In the genomic region with DNA sequence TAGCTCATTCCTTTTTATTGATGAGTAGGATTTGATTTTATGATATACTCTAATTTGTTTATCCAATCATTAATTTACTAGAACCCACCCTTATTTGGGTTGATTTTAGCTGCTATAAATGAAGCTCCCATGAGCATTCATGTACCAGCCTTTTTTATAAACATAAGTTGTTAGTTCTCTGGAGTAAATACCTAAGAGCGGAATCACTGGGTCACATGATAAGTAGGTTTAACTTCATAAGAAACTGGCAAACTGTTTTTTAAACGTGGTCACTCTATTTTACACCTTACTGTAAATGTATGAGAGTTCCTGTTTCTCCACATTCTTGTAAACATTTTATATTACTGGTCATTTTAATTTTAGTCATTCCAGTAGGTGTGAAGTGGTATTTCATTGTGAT, we compare ENCODE assay signal across 21 cellular contexts.
DNase-seq lines count a peak whose midpoint lies in the region; ATAC-seq, FAIRE-seq and TF ChIP-seq lines count a peak whose summit lies in the region.
"Had no signal": no experiment of that assay in that cellular context is flagged by ENCODE, and none has a peak within 500 bp of the region (broad histone marks: within the 10 kb centered on the region; RNA-seq: fewer than 3 reads in every experiment).

No MANE protein-coding gene starts in this region.

- TF ChIP-seq RAD21 in SK-N-SH (IDR thresholded peaks at IDR 0.05; ENCODE audit: low read length) (no peak), K562 (CRISPR knock-in tag; conservative IDR thresholded peaks at IDR 0.05 in 1 of 2, IDR thresholded peaks at IDR 0.05 in 1 of 2) (no peak), HepG2 (CRISPR knock-in tag; IDR thresholded peaks at IDR 0.05) (no peak)

- no peak overlapping the region for H3K9ac ChIP-seq in SK-N-SH
- H3K9ac ChIP-seq in K562 (ENCODE audit: insufficient read depth in 1 of 2, low read depth in 2 of 2, low read length in 2 of 2), result no peak overlapping the region
- H3K9ac ChIP-seq in HepG2 (ENCODE audit: insufficient read depth, low read depth, low read length), result no peak overlapping the region

- no peak overlapping the region for H3K27ac ChIP-seq in SK-N-SH (ENCODE audit: low read depth in 2 of 2, low read length in 1 of 2)
- H3K27ac ChIP-seq in K562 (ENCODE audit: extremely low read depth, low read depth, low read length), result no peak overlapping the region
- no peak overlapping the region for H3K27ac ChIP-seq in upper lobe of right lung
- no peak overlapping the region for H3K27ac ChIP-seq in left lung
- no peak overlapping the region for H3K27ac ChIP-seq in HepG2 (ENCODE audit: extremely low read length, insufficient read depth, low read length)
- H3K27ac ChIP-seq: 22Rv1 had no signal

- H4K20me1 ChIP-seq in SK-N-SH (ENCODE audit: insufficient read depth) (no peaks in the 10 kb centered on the region), K562 (replicated peaks; ENCODE audit: control insufficient read depth, insufficient read depth, low read length) (no peaks in the 10 kb centered on the region), HepG2 (ENCODE audit: insufficient read depth, low read length) (no peaks in the 10 kb centered on the region; the same call in 1 of the 2 replicates)

- POLR2A ChIA-PET in SK-N-SH (lab: Yijun Ruan, JAX), result no interaction called here
- POLR2A ChIA-PET in K562 (lab: Yijun Ruan, JAX), result no interaction called here
- POLR2A ChIA-PET in activated CD4-positive, alpha-beta memory T cell treated with anti-CD3 and anti-CD28 coated beads for 36 hours (lab: Charles Lee), result no interaction called here
- POLR2A ChIA-PET in HepG2 (lab: Yijun Ruan, JAX), result no interaction called here

- H3K36me3 Mint-ChIP-seq in activated CD4-positive, alpha-beta memory T cell treated with anti-CD3 and anti-CD28 coated beads for 36 hours, result no peaks in the 10 kb centered on the region
- H3K36me3 Mint-ChIP-seq: CD14-positive monocyte had no signal

- no peak overlapping the region for H3K4me3 Mint-ChIP-seq in activated CD4-positive, alpha-beta memory T cell treated with anti-CD3 and anti-CD28 coated beads for 36 hours
- H3K4me3 Mint-ChIP-seq: CD14-positive monocyte, H9 had no signal

- TF ChIP-seq CTCF in SK-N-SH (IDR thresholded peaks at IDR 0.05) (no peak), K562 (IDR thresholded peaks at IDR 0.05 in 2 of 3, conservative IDR thresholded peaks at IDR 0.05 in 1 of 3; ENCODE audit: insufficient read depth in 2 of 3, low read depth in 1 of 3, low read length in 3 of 3) (no peak), fibroblast of villous mesenchyme (IDR thresholded peaks at IDR 0.05; ENCODE audit: insufficient read depth, low read depth, low read length) (no peak), upper lobe of right lung (IDR thresholded peaks at IDR 0.05) (no peak), left lung (IDR thresholded peaks at IDR 0.05) (no peak), HepG2 (CRISPR knock-in tag; IDR thresholded peaks at IDR 0.05) (no peak)

- TF ChIP-seq EP300 in SK-N-SH (IDR thresholded peaks at IDR 0.05; ENCODE audit: borderline replicate concordance in 1 of 2, low read depth in 1 of 2, low read length in 1 of 2) (no peak), K562 (IDR thresholded peaks at IDR 0.05; ENCODE audit: low read length) (no peak), HepG2 (IDR thresholded peaks at IDR 0.05; ENCODE audit: low read depth in 2 of 2, low read length in 2 of 2) (no peak), HepG2 (CRISPR knock-in tag; IDR thresholded peaks at IDR 0.05; ENCODE audit: borderline replicate concordance) (no peak)

- no peak for FAIRE-seq in K562 (lab: Jason Lieb, UNC)
- FAIRE-seq in HepG2 (lab: Jason Lieb, UNC), result no peak

- intact Hi-C loops in K562 (cut with micrococcal nuclease), result no loop called here
- intact Hi-C loops in upper lobe of right lung (cut with DNase I), result no loop called here
- intact Hi-C loops in activated CD4-positive, alpha-beta memory T cell treated with anti-CD3 and anti-CD28 coated beads for 36 hours (cut with micrococcal nuclease), result no loop called here
- intact Hi-C loops in left lung (cut with DNase I), result no loop called here
- intact Hi-C loops in HepG2 (cut with micrococcal nuclease; ENCODE audit: unreplicated experiment), result no loop called here

- ATAC-seq in SK-N-SH treated with all-trans-retinoic acid at 6 μM for 48 hours, result no peak
- ATAC-seq in K562, result no peak
- ATAC-seq in upper lobe of right lung, result no peak
- ATAC-seq in left lung, result no peak
- no peak for ATAC-seq in HepG2
- ATAC-seq: PC-3 had no signal

- H3K79me2 ChIP-seq in SK-N-SH (ENCODE audit: insufficient read depth) (no peaks in the 10 kb centered on the region), K562 (ENCODE audit: control insufficient read depth, insufficient read depth, low read length) (no peaks in the 10 kb centered on the region), HepG2 (ENCODE audit: insufficient read depth, low read length) (no peaks in the 10 kb centered on the region)

- DNase-seq in SK-N-SH, result no peak
- DNase-seq in K562 (ENCODE audit: extremely low read depth in 1 of 4, low spot score in 3 of 4), result no peak
- peak; percentile 46 for DNase-seq in fibroblast of villous mesenchyme (ENCODE audit: low read depth)
- DNase-seq in upper lobe of right lung, result no peak
- no peak for DNase-seq in activated CD4-positive, alpha-beta memory T cell treated with anti-CD3 and anti-CD28 coated beads for 36 hours
- no peak for DNase-seq in left lung
- no peak for DNase-seq in HepG2 (ENCODE audit: low spot score)
- DNase-seq: DMS79 treated with DMSO at 0.1 percent for 48 hours, GDM1, H9, MV-4-11, NCI-H1417, NCI-H1930, NCI-H345, NCI-H524 treated with DMSO at 0.1 percent for 48 hours, PC-3, RPMI8226, SHP77 treated with DMSO at 0.1 percent for 48 hours had no signal

- no peaks in the 10 kb centered on the region for H3K9me2 ChIP-seq in SK-N-SH

- H3K9me3 Mint-ChIP-seq in activated CD4-positive, alpha-beta memory T cell treated with anti-CD3 and anti-CD28 coated beads for 36 hours, result no peaks in the 10 kb centered on the region

- no peak overlapping the region for H3K27ac Mint-ChIP-seq in activated CD4-positive, alpha-beta memory T cell treated with anti-CD3 and anti-CD28 coated beads for 36 hours
- H3K27ac Mint-ChIP-seq: CD14-positive monocyte had no signal

- BruUV-seq in K562 (replicated peaks; lab: Mats Ljungman, UMichigan) (no TSS peak), HepG2 (replicated peaks; lab: Mats Ljungman, UMichigan) (no TSS peak)

- in situ Hi-C loops in K562 (cut with MboI), result no loop called here
- in situ Hi-C loops in HepG2 (cut with HindIII; ENCODE audit: extremely low pct_ligation_motif_present, low pct_unique_long_range_greater_than_20kb), result no loop called here

- H2AFZ ChIP-seq in SK-N-SH (ENCODE audit: low read depth) (0 out of 2 replicates have a peak overlapping the region, but pooled peaks have one; percentile 10), K562 (ENCODE audit: low read depth, low read length) (no peak overlapping the region), HepG2 (ENCODE audit: low read length) (no peak overlapping the region)

- H3K27me3 Mint-ChIP-seq in activated CD4-positive, alpha-beta memory T cell treated with anti-CD3 and anti-CD28 coated beads for 36 hours, result no peaks in the 10 kb centered on the region

- H3K4me3 ChIP-seq in SK-N-SH (ENCODE audit: low read depth in 2 of 2, low read length in 1 of 2), result no peak overlapping the region
- no peak overlapping the region for H3K4me3 ChIP-seq in K562
- no peak overlapping the region for H3K4me3 ChIP-seq in fibroblast of villous mesenchyme (ENCODE audit: low read depth, low read length)
- no peak overlapping the region for H3K4me3 ChIP-seq in upper lobe of right lung
- H3K4me3 ChIP-seq in left lung, result no peak overlapping the region
- no peak overlapping the region for H3K4me3 ChIP-seq in HepG2 (replicated peaks in 1 of 3; ENCODE audit: insufficient read depth in 1 of 3, low read depth in 2 of 3, low read length in 3 of 3)

- H3K9me1 ChIP-seq in K562 (ENCODE audit: control insufficient read depth, insufficient read depth, low read length), result no peaks in the 10 kb centered on the region

- no peaks in the 10 kb centered on the region for H3K36me3 ChIP-seq in SK-N-SH (replicated peaks in 1 of 2; ENCODE audit: control insufficient read depth in 1 of 2, insufficient read depth in 2 of 2, low read length in 1 of 2)
- no peaks in the 10 kb centered on the region for H3K36me3 ChIP-seq in K562 (ENCODE audit: control insufficient read depth, insufficient read depth, low read length)
- no peaks in the 10 kb centered on the region for H3K36me3 ChIP-seq in upper lobe of right lung
- H3K36me3 ChIP-seq in left lung, result no peaks in the 10 kb centered on the region
- H3K36me3 ChIP-seq in HepG2 (replicated peaks in 1 of 2; ENCODE audit: control insufficient read depth in 1 of 2, insufficient read depth in 2 of 2, low read length in 2 of 2), result no peaks in the 10 kb centered on the region

- H3F3A ChIP-seq in SK-N-SH (replicated peaks; ENCODE audit: insufficient read depth), result peaks cover 32% of the 10 kb centered on the region

- H3K4me1 ChIP-seq in SK-N-SH (ENCODE audit: control insufficient read depth in 1 of 2, insufficient read depth in 2 of 2, low read depth in 1 of 2, low read length in 1 of 2), result peaks cover 0 to 10% of the 10 kb centered on the region in 2 experiments; a peak in 1 of 4 replicates
- no peaks in the 10 kb centered on the region for H3K4me1 ChIP-seq in K562 (replicated peaks in 1 of 2; ENCODE audit: control insufficient read depth in 2 of 2, insufficient read depth in 2 of 2, low read length in 2 of 2)
- peaks cover 3% of the 10 kb centered on the region for H3K4me1 ChIP-seq in upper lobe of right lung
- no peaks in the 10 kb centered on the region for H3K4me1 ChIP-seq in left lung
- no peaks in the 10 kb centered on the region for H3K4me1 ChIP-seq in HepG2 (ENCODE audit: insufficient read depth, low read length)

- CTCF ChIA-PET in SK-N-SH (lab: Yijun Ruan, JAX), result no interaction called here
- CTCF ChIA-PET in K562 (lab: Yijun Ruan, JAX; ENCODE audit: low intra/inter-chr PET ratio), result no interaction called here
- CTCF ChIA-PET in activated CD4-positive, alpha-beta memory T cell treated with anti-CD3 and anti-CD28 coated beads for 36 hours (lab: Charles Lee), result no interaction called here
- CTCF ChIA-PET in HepG2 (lab: Yijun Ruan, JAX; ENCODE audit: low intra/inter-chr PET ratio, low total read pairs), result no interaction called here

- TF ChIP-seq POLR2A in K562 (conservative IDR thresholded peaks at IDR 0.05) (no peak), HepG2 (IDR thresholded peaks at IDR 0.05; ENCODE audit: insufficient read depth in 1 of 2, low read depth in 2 of 2, low read length in 2 of 2) (no peak)

- H3K9me3 ChIP-seq in SK-N-SH, result 0 out of 2 replicates have a peak, but pooled peaks cover 6% of the 10 kb centered on the region
- H3K9me3 ChIP-seq in K562 (replicated peaks; ENCODE audit: control insufficient read depth, insufficient read depth, low read depth, low read length), result no peaks in the 10 kb centered on the region; the same call in 1 of the 2 replicates
- no peaks in the 10 kb centered on the region for H3K9me3 ChIP-seq in upper lobe of right lung
- no peaks in the 10 kb centered on the region for H3K9me3 ChIP-seq in left lung
- H3K9me3 ChIP-seq in HepG2 (ENCODE audit: low read length), result no peaks in the 10 kb centered on the region

- WGBS in SK-N-SH (ENCODE audit: low lambda C conversion rate), result 49% methylated on average over 2 of the region's 2 CpGs
- 2% methylated on average over 2 of the region's 2 CpGs for WGBS in K562 (ENCODE audit: insufficient coverage, low coverage, missing lambda C conversion rate)
- WGBS in HepG2 (ENCODE audit: low lambda C conversion rate), result 48% methylated on average over 2 of the region's 2 CpGs

- H3K4me2 ChIP-seq in SK-N-SH (no peak overlapping the region), K562 (ENCODE audit: insufficient read depth, low read length) (no peak overlapping the region), HepG2 (ENCODE audit: low read depth, low read length) (no peak overlapping the region)

- H3K27me3 ChIP-seq in SK-N-SH (ENCODE audit: insufficient read depth) (no peaks in the 10 kb centered on the region), K562 (ENCODE audit: control insufficient read depth in 2 of 2, insufficient read depth in 2 of 2, low read length in 2 of 2) (no peaks in the 10 kb centered on the region), upper lobe of right lung (no peaks in the 10 kb centered on the region), left lung (no peaks in the 10 kb centered on the region), HepG2 (ENCODE audit: control insufficient read depth in 1 of 2, insufficient read depth in 2 of 2, low read length in 2 of 2) (no peaks in the 10 kb centered on the region)

- no peaks in the 10 kb centered on the region for H3K4me1 Mint-ChIP-seq in activated CD4-positive, alpha-beta memory T cell treated with anti-CD3 and anti-CD28 coated beads for 36 hours (ENCODE audit: low read depth)
- H3K4me1 Mint-ChIP-seq: CD14-positive monocyte had no signal
